9 cellular contexts compared by ENCODE assay signal in genomic region chr9:99076483-99077171, GRCh38. TPM values are rescaled to one million over a fixed set of nuclear protein-coding genes. Genes with fewer than 3 reads are reported as not detected.
DNase-seq lines count a peak whose midpoint lies in the region; ATAC-seq and TF ChIP-seq lines count a peak whose summit lies in the region.
"Had no signal": no experiment of that assay in that cellular context is flagged by ENCODE, and none has a peak within 500 bp of the region (broad histone marks: within the 10 kb centered on the region; RNA-seq: fewer than 3 reads in every experiment).

No MANE protein-coding gene starts in this region.

- no peak overlapping the region for H3K4me3 Mint-ChIP-seq in activated naive CD4-positive, alpha-beta T cell treated with anti-CD3 and anti-CD28 coated beads for 36 hours

- H2AFZ ChIP-seq in OCI-LY7 (ENCODE audit: low read length) (peak overlapping the region; percentile 50), osteoblast (ENCODE audit: low read length) (peak overlapping the region; percentile 19)

- TF ChIP-seq POLR2A in body of pancreas (IDR thresholded peaks at IDR 0.05), result no peak

- CTCF ChIA-PET in OCI-LY7 (lab: Charles Lee; ENCODE audit: unreplicated experiment), result no interaction called here
- CTCF ChIA-PET in activated naive CD4-positive, alpha-beta T cell treated with anti-CD3 and anti-CD28 coated beads for 36 hours (lab: Charles Lee), result interaction anchor here (0.9 to 3.0 kb wide), 4 partner anchors 27 to 78 kb away, joined by 3 to 14 read pairs (median 3); no protein-coding TSS in a partner anchor

- no peaks in the 10 kb centered on the region for H3K36me3 Mint-ChIP-seq in activated naive CD4-positive, alpha-beta T cell treated with anti-CD3 and anti-CD28 coated beads for 36 hours (ENCODE audit: low read depth)

- H3K79me2 ChIP-seq in OCI-LY7 (ENCODE audit: insufficient read depth, low read depth, low read length) (no peaks in the 10 kb centered on the region), osteoblast (ENCODE audit: insufficient read depth, low read length) (no peaks in the 10 kb centered on the region)

- no peaks in the 10 kb centered on the region for H3K9me2 ChIP-seq in OCI-LY7 (ENCODE audit: insufficient read depth, low read length)

- no peaks in the 10 kb centered on the region for H4K20me1 ChIP-seq in OCI-LY7 (ENCODE audit: insufficient read depth, low read length)
- H4K20me1 ChIP-seq in osteoblast (ENCODE audit: insufficient read depth, low read length), result no peaks in the 10 kb centered on the region

- H3K4me1 Mint-ChIP-seq in activated naive CD4-positive, alpha-beta T cell treated with anti-CD3 and anti-CD28 coated beads for 36 hours (ENCODE audit: low read depth), result peaks cover 23% of the 10 kb centered on the region

- H3K36me3 ChIP-seq in OCI-LY7 (ENCODE audit: insufficient read depth, low read length) (no peaks in the 10 kb centered on the region), osteoblast (ENCODE audit: insufficient read depth, low read length) (no peaks in the 10 kb centered on the region), body of pancreas (replicated peaks in 1 of 2; ENCODE audit: insufficient read depth in 1 of 2, low read depth in 2 of 2) (no peaks in the 10 kb centered on the region)

- no peaks in the 10 kb centered on the region for H3K27me3 Mint-ChIP-seq in activated naive CD4-positive, alpha-beta T cell treated with anti-CD3 and anti-CD28 coated beads for 36 hours (ENCODE audit: low read depth)

- H3K27ac ChIP-seq in OCI-LY7 (ENCODE audit: low read depth, low read length, poor library complexity, severe bottlenecking) (no peak overlapping the region), osteoblast (ENCODE audit: low read depth, low read length) (no peak overlapping the region), body of pancreas (no peak overlapping the region)

- no peak overlapping the region for H3K27ac Mint-ChIP-seq in activated naive CD4-positive, alpha-beta T cell treated with anti-CD3 and anti-CD28 coated beads for 36 hours

- no peak overlapping the region for H3K4me3 ChIP-seq in OCI-LY7 (ENCODE audit: low read depth, low read length, poor library complexity, severe bottlenecking)
- H3K4me3 ChIP-seq in osteoblast (ENCODE audit: insufficient read depth, low read length), result no peak overlapping the region
- no peak overlapping the region for H3K4me3 ChIP-seq in body of pancreas

- ATAC-seq in GM18502 (IDR thresholded peaks at IDR 0.05; ENCODE audit: poor library complexity, unreplicated experiment), result peak; percentile 70
- ATAC-seq in HG03354 (IDR thresholded peaks at IDR 0.05; ENCODE audit: poor library complexity, severe bottlenecking, unreplicated experiment), result no peak
- ATAC-seq in body of pancreas, result no peak
- ATAC-seq: Panc1 had no signal

- H3K27me3 ChIP-seq in osteoblast (ENCODE audit: insufficient read depth, low read length) (peaks cover 3% of the 10 kb centered on the region), body of pancreas (no peaks in the 10 kb centered on the region)

- BruUV-seq in OCI-LY7 (replicated peaks; lab: Mats Ljungman, UMichigan), result no TSS peak

- no peaks in the 10 kb centered on the region for H3K9me3 Mint-ChIP-seq in activated naive CD4-positive, alpha-beta T cell treated with anti-CD3 and anti-CD28 coated beads for 36 hours

- POLR2A ChIA-PET in OCI-LY7 (lab: Charles Lee), result no interaction called here

- intact Hi-C loops in OCI-LY7 (cut with micrococcal nuclease; ENCODE audit: unreplicated experiment), result no loop called here
- intact Hi-C loops in activated naive CD4-positive, alpha-beta T cell treated with anti-CD3 and anti-CD28 coated beads for 36 hours (cut with micrococcal nuclease), result loop anchor here (2.0 kb wide), 2 partner anchors 18 to 28 kb away; partner anchors contain the start of gene TGFBR1
- intact Hi-C loops in body of pancreas (cut with DNase I), result no loop called here

- no peak for DNase-seq in OCI-LY7 (ENCODE audit: low spot score)
- peak; percentile 30 for DNase-seq in activated naive CD4-positive, alpha-beta T cell treated with anti-CD3 and anti-CD28 coated beads for 36 hours
- DNase-seq in osteoblast (ENCODE audit: insufficient read length, low spot score, missing footprints), result no peak
- DNase-seq in putamen (ENCODE audit: low spot score), result no peak
- no peak for DNase-seq in hepatic stellate cell (ENCODE audit: low spot score)
- DNase-seq in body of pancreas, result no peak

- 51 to 54% methylated on average over 6 of the region's 6 CpGs for WGBS in body of pancreas, 2 donors

- TF ChIP-seq CTCF in OCI-LY7 (conservative IDR thresholded peaks at IDR 0.05; ENCODE audit: low read length), result no peak
- TF ChIP-seq CTCF in osteoblast (IDR thresholded peaks at IDR 0.05; ENCODE audit: extremely low read depth, low read depth, low read length), result no peak
- TF ChIP-seq CTCF in body of pancreas (IDR thresholded peaks at IDR 0.05), result no peak

- H3K9me3 ChIP-seq in OCI-LY7 (ENCODE audit: low read length) (no peaks in the 10 kb centered on the region), osteoblast (ENCODE audit: low read depth, low read length) (no peaks in the 10 kb centered on the region), body of pancreas (no peaks in the 10 kb centered on the region)

- no peak overlapping the region for H3K4me2 ChIP-seq in OCI-LY7 (ENCODE audit: low read length)
- no peak overlapping the region for H3K4me2 ChIP-seq in osteoblast (ENCODE audit: insufficient read depth, low read length)

- H3K4me1 ChIP-seq in OCI-LY7 (ENCODE audit: insufficient read depth, low read length, poor library complexity, severe bottlenecking) (peaks cover 8% of the 10 kb centered on the region), osteoblast (ENCODE audit: insufficient read depth, low read length) (peaks cover 15% of the 10 kb centered on the region), body of pancreas (no peaks in the 10 kb centered on the region)

RNA-seq across cellular contexts. Expression of gene TGFBR1, which starts 28.3 kb away (rescaled TPM):
- 13.6 and 14.3 TPM in 2 replicates for total RNA-seq in OCI-LY7 (2014; rRNA removed; shearing (Covaris generic))
- total RNA-seq in OCI-LY7 (2022) (36.7 and 43.6 TPM in 2 replicates), osteoblast (114 and 122 TPM in 2 replicates), body of pancreas (10 to 100 TPM; 10.5 to 18.7 TPM)
- total RNA-seq in activated naive CD4-positive, alpha-beta T cell treated with anti-CD3 and anti-CD28 coated beads for 36 hours, result 10 to 100 TPM; 13.7 to 16.9 TPM
